In genomic region chr1:12345350-12346217, GRCh38 we compare ENCODE assay signal across 8 cellular contexts.
DNase-seq lines count a peak whose midpoint lies in the region; ATAC-seq, FAIRE-seq and TF ChIP-seq lines count a peak whose summit lies in the region.

No MANE protein-coding gene starts in this region.

- peak; percentile 52 to 72 for ATAC-seq in activated naive CD4-positive, alpha-beta T cell treated with anti-CD3 and anti-CD28 coated beads, Interleukin-2, amount 50 U/mL, for 72 hours
- peak; percentile 56 for ATAC-seq in mucosa of descending colon

- peaks cover 0 to 11% of the 10 kb centered on the region in 2 donors for H3K9me3 Mint-ChIP-seq in activated naive CD4-positive, alpha-beta T cell treated with anti-CD3 and anti-CD28 coated beads, Interleukin-2, amount 50 U/mL, for 72 hours

- peaks cover 27% of the 10 kb centered on the region for H3K4me1 ChIP-seq in mucosa of descending colon (ENCODE audit: low read depth)

- peak overlapping the region; percentile 78 for H3K27ac ChIP-seq in HL-60 (replicated peaks)

- DNase-seq in Ammon's horn (ENCODE audit: low spot score) (peak; percentile 44), HL-60 (ENCODE audit: low read depth in 1 of 2, low spot score in 1 of 2) (peak in 1 of 2 experiments; percentile 28), mucosa of descending colon (peak in 1 of 3 donors; percentile 30), cerebellar cortex (ENCODE audit: low spot score) (no peak), UCSD-AML1 (lab: John Stamatoyannopoulos, UW; ENCODE audit: unreplicated experiment) (no peak), frontal cortex (ENCODE audit: low spot score in 2 of 2) (no peak), retina (no peak)
- DNase-seq in activated naive CD4-positive, alpha-beta T cell treated with anti-CD3 and anti-CD28 coated beads, Interleukin-2, amount 50 U/mL, for 72 hours (ENCODE audit: low spot score in 2 of 2), result no peak

- intact Hi-C loops in mucosa of descending colon (cut with DNase I, micrococcal nuclease), result no loop called here

- peaks cover 27 to 48% of the 10 kb centered on the region in 2 donors for H3K36me3 Mint-ChIP-seq in activated naive CD4-positive, alpha-beta T cell treated with anti-CD3 and anti-CD28 coated beads, Interleukin-2, amount 50 U/mL, for 72 hours

- no peaks in the 10 kb centered on the region for H3K27me3 ChIP-seq in HL-60 (ENCODE audit: insufficient read depth, poor library complexity, severe bottlenecking)

- peak overlapping the region; percentile 92 to 95 for H3K27ac Mint-ChIP-seq in activated naive CD4-positive, alpha-beta T cell treated with anti-CD3 and anti-CD28 coated beads, Interleukin-2, amount 50 U/mL, for 72 hours

- H3K4me3 ChIP-seq in HL-60 (replicated peaks; ENCODE audit: insufficient read depth, low read length) (no peak overlapping the region), mucosa of descending colon (no peak overlapping the region)

- H3K36me3 ChIP-seq in mucosa of descending colon (ENCODE audit: low read depth), result peaks cover 6% of the 10 kb centered on the region

- no peak for TF ChIP-seq CTCF in HL-60 (IDR thresholded peaks at IDR 0.05; ENCODE audit: insufficient read depth, low read length)
- TF ChIP-seq CTCF in mucosa of descending colon (IDR thresholded peaks at IDR 0.05), result no peak

- H3K9me3 ChIP-seq in mucosa of descending colon, result no peaks in the 10 kb centered on the region

- FAIRE-seq in frontal cortex (lab: Jason Lieb, UNC), result no peak
